19 cellular contexts compared by ENCODE assay signal in the genomic region with DNA sequence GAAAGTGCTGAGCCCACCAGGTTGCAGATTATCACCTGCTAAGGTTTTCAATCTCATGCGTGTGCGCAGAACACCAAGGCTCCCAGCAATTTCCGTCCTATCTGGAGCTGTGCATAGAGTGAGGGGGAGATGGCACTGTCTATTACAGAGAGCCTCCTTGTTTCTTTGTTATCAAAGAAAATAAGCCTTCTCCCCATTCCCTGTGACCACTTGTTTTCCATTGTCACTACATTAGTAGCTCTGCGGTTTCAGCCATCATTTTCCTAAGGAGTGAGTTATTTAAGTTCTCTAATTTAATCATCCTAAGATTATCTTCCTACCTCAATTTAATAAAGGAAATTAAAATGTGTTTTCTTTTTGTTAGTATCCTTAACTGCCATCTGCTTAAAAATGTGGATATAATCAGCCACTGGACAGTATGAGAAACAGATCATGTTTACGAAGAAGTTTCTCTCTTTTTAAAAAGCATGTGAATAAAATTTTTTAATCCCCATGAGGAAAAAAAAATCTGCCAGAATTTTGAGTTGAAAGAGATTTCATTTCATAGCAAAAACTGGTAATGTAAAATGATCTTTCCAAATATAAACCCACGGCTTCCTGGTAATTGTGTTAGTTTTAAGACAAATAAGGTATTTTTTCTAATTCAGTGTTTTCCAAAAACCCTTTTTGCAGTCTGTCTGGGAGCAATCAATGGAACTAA.
DNase-seq lines count a peak whose midpoint lies in the region; ATAC-seq and TF ChIP-seq lines count a peak whose summit lies in the region.
"Had no signal": no experiment of that assay in that cellular context is flagged by ENCODE, and none has a peak within 500 bp of the region (broad histone marks: within the 10 kb centered on the region; RNA-seq: fewer than 3 reads in every experiment).

No MANE protein-coding gene starts in this region.

- H3K4me3 ChIP-seq in neural progenitor cell, result no peak overlapping the region
- H3K4me3 ChIP-seq: BLaER1 had no signal

- H3K27ac ChIP-seq in neural progenitor cell, result no peak overlapping the region
- H3K27ac ChIP-seq: BLaER1, RWPE1 had no signal

- CTCF ChIA-PET in activated CD8-positive, alpha-beta T cell treated with anti-CD3 and anti-CD28 coated beads for 36 hours (lab: Charles Lee), result no interaction called here

- H3K27me3 ChIP-seq in neural progenitor cell, result no peaks in the 10 kb centered on the region
- H3K27me3 ChIP-seq: BLaER1 had no signal

- H3K36me3 Mint-ChIP-seq in neural progenitor cell, result no peaks in the 10 kb centered on the region
- H3K36me3 Mint-ChIP-seq in activated CD8-positive, alpha-beta T cell treated with anti-CD3 and anti-CD28 coated beads for 36 hours (ENCODE audit: low read depth), result no peaks in the 10 kb centered on the region
- H3K36me3 Mint-ChIP-seq: CD8-positive, alpha-beta T cell had no signal

- H3F3A ChIP-seq in neural progenitor cell (ENCODE audit: low read depth), result no peaks in the 10 kb centered on the region

- H3K9ac ChIP-seq in neural progenitor cell, result no peak overlapping the region
- H3K9ac ChIP-seq: BLaER1 had no signal

- H3K4me1 Mint-ChIP-seq in neural progenitor cell, result peaks cover 3% of the 10 kb centered on the region
- H3K4me1 Mint-ChIP-seq in activated CD8-positive, alpha-beta T cell treated with anti-CD3 and anti-CD28 coated beads for 36 hours (ENCODE audit: low read depth), result no peaks in the 10 kb centered on the region

- H3K27ac Mint-ChIP-seq in neural progenitor cell, result peak overlapping the region; percentile 18
- H3K27ac Mint-ChIP-seq in activated CD8-positive, alpha-beta T cell treated with anti-CD3 and anti-CD28 coated beads for 36 hours, result no peak overlapping the region
- H3K27ac Mint-ChIP-seq: CD8-positive, alpha-beta T cell; IgD-negative memory B cell had no signal

- no peak overlapping the region for H3K4me3 Mint-ChIP-seq in neural progenitor cell
- no peak overlapping the region for H3K4me3 Mint-ChIP-seq in activated CD8-positive, alpha-beta T cell treated with anti-CD3 and anti-CD28 coated beads for 36 hours
- H3K4me3 Mint-ChIP-seq: CD8-positive, alpha-beta T cell; IgD-negative memory B cell had no signal

- no peaks in the 10 kb centered on the region for H3K79me2 ChIP-seq in neural progenitor cell (ENCODE audit: low read depth)

- ATAC-seq in SK-N-SH treated with all-trans-retinoic acid at 6 μM for 48 hours (peak; percentile 82), HG03342 (IDR thresholded peaks at IDR 0.05; ENCODE audit: unreplicated experiment) (no peak), GM19328 (IDR thresholded peaks at IDR 0.05; ENCODE audit: unreplicated experiment) (no peak), HG02981 (IDR thresholded peaks at IDR 0.05; ENCODE audit: unreplicated experiment) (no peak)
- ATAC-seq in activated CD8-positive, alpha-beta T cell treated with anti-CD3 and anti-CD28 coated beads for 36 hours, result no peak
- ATAC-seq: CD8-positive, alpha-beta T cell; PC-3 had no signal

- H3K27me3 Mint-ChIP-seq in neural progenitor cell (ENCODE audit: insufficient read depth, low read depth), result peaks cover 5% of the 10 kb centered on the region
- H3K27me3 Mint-ChIP-seq in activated CD8-positive, alpha-beta T cell treated with anti-CD3 and anti-CD28 coated beads for 36 hours, result peaks cover 3% of the 10 kb centered on the region

- peak overlapping the region; percentile 68 for H2AFZ ChIP-seq in neural progenitor cell (replicated peaks)

- no peaks in the 10 kb centered on the region for H3K4me1 ChIP-seq in neural progenitor cell

- no peaks in the 10 kb centered on the region for H3K36me3 ChIP-seq in neural progenitor cell
- H3K36me3 ChIP-seq: BLaER1 had no signal

- H3K9me3 ChIP-seq in neural progenitor cell (ENCODE audit: low read depth), result no peaks in the 10 kb centered on the region
- H3K9me3 ChIP-seq: BLaER1 had no signal

- intact Hi-C loops in activated CD8-positive, alpha-beta T cell treated with anti-CD3 and anti-CD28 coated beads for 36 hours (cut with micrococcal nuclease), result no loop called here

- peaks cover 6% of the 10 kb centered on the region for H3K9me3 Mint-ChIP-seq in neural progenitor cell
- H3K9me3 Mint-ChIP-seq in activated CD8-positive, alpha-beta T cell treated with anti-CD3 and anti-CD28 coated beads for 36 hours, result no peaks in the 10 kb centered on the region
- H3K9me3 Mint-ChIP-seq: IgD-negative memory B cell had no signal

- POLR2A ChIA-PET in activated CD8-positive, alpha-beta T cell treated with anti-CD3 and anti-CD28 coated beads for 36 hours (lab: Charles Lee), result no interaction called here

- TF ChIP-seq CTCF in neural progenitor cell (IDR thresholded peaks at IDR 0.05), result no peak
- no peak for TF ChIP-seq CTCF in activated CD8-positive, alpha-beta T cell treated with anti-CD3 and anti-CD28 coated beads for 36 hours (IDR thresholded peaks at IDR 0.05)

- H4K20me1 ChIP-seq in neural progenitor cell (ENCODE audit: low read depth), result no peaks in the 10 kb centered on the region
- H4K20me1 ChIP-seq: BLaER1 had no signal

- H3K4me2 ChIP-seq in neural progenitor cell, result no peak overlapping the region
- H3K4me2 ChIP-seq: BLaER1 had no signal

- DNase-seq in Ammon's horn (ENCODE audit: low spot score) (peak; percentile 35), globus pallidus (ENCODE audit: low spot score) (peak; percentile 59), neural progenitor cell (ENCODE audit: low spot score) (no peak)
- no peak for DNase-seq in activated CD8-positive, alpha-beta T cell treated with anti-CD3 and anti-CD28 coated beads for 36 hours
- DNase-seq: CD8-positive, alpha-beta T cell; DMS79; GOT3; NCI-H1105 treated with DMSO at 0.1 percent for 48 hours; NCI-H187; NCI-H526 treated with DMSO at 0.1 percent for 48 hours; NK-92 treated with Interleukin-12 subunit alpha and Interleukin-12 subunit beta, amount 100 ng/mL, for 24 hours; PC-3 had no signal

TF ChIP-seq in SK-N-SH treated with all-trans-retinoic acid at 6 μM for 48 hours, 23 proteins besides CTCF, POLR2A, EP300 and RAD21:
- TF ChIP-seq TCF4 (CRISPR knock-in tag; IDR thresholded peaks at IDR 0.05; ENCODE audit: borderline replicate concordance) (peak; percentile 96), GLIS3 (CRISPR knock-in tag; IDR thresholded peaks at IDR 0.05) (no peak), RARB (CRISPR knock-in tag; IDR thresholded peaks at IDR 0.05) (no peak), ISL1 (CRISPR knock-in tag; IDR thresholded peaks at IDR 0.05) (peak; percentile 85), ZNF70 (CRISPR knock-in tag; IDR thresholded peaks at IDR 0.05) (no peak), ARNTL (CRISPR knock-in tag; IDR thresholded peaks at IDR 0.05; ENCODE audit: borderline replicate concordance, low read depth) (no peak), SNAI2 (CRISPR knock-in tag; IDR thresholded peaks at IDR 0.05) (peak; percentile 80; the same call in 1 of the 2 replicates)
- TF ChIP-seq, protein P1, sequence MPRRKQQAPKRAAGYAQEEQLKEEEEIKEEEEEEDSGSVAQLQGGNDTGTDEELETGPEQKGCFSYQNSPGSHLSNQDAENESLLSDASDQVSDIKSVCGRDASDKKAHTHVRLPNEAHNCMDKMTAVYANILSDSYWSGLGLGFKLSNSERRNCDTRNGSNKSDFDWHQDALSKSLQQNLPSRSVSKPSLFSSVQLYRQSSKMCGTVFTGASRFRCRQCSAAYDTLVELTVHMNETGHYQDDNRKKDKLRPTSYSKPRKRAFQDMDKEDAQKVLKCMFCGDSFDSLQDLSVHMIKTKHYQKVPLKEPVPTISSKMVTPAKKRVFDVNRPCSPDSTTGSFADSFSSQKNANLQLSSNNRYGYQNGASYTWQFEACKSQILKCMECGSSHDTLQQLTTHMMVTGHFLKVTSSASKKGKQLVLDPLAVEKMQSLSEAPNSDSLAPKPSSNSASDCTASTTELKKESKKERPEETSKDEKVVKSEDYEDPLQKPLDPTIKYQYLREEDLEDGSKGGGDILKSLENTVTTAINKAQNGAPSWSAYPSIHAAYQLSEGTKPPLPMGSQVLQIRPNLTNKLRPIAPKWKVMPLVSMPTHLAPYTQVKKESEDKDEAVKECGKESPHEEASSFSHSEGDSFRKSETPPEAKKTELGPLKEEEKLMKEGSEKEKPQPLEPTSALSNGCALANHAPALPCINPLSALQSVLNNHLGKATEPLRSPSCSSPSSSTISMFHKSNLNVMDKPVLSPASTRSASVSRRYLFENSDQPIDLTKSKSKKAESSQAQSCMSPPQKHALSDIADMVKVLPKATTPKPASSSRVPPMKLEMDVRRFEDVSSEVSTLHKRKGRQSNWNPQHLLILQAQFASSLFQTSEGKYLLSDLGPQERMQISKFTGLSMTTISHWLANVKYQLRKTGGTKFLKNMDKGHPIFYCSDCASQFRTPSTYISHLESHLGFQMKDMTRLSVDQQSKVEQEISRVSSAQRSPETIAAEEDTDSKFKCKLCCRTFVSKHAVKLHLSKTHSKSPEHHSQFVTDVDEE (CRISPR knock-in tag; IDR thresholded peaks at IDR 0.05), result 0 out of 2 replicates have a peak, but pooled peaks have one; percentile 52
- TF ChIP-seq, protein P2, sequence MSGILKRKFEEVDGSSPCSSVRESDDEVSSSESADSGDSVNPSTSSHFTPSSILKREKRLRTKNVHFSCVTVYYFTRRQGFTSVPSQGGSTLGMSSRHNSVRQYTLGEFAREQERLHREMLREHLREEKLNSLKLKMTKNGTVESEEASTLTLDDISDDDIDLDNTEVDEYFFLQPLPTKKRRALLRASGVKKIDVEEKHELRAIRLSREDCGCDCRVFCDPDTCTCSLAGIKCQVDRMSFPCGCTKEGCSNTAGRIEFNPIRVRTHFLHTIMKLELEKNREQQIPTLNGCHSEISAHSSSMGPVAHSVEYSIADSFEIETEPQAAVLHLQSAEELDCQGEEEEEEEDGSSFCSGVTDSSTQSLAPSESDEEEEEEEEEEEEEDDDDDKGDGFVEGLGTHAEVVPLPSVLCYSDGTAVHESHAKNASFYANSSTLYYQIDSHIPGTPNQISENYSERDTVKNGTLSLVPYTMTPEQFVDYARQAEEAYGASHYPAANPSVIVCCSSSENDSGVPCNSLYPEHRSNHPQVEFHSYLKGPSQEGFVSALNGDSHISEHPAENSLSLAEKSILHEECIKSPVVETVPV (CRISPR knock-in tag; IDR thresholded peaks at IDR 0.05), result peak; percentile 19; the same call in 1 of the 2 replicates
TF ChIP-seq in SK-N-SH treated with all-trans-retinoic acid at 6 μM for 48 hours: peak in this region for 5.

Comparison
In these comparisons a context has a peak if more than half of its experiments do, and no peak if none do; other contexts are left out.
1. DNase-seq: peak in Ammon's horn (single experiment) and globus pallidus (single experiment); none in neural progenitor cell (single experiment) and activated CD8-positive, alpha-beta T cell treated with anti-CD3 and anti-CD28 coated beads for 36 hours (single experiment).